8 cellular contexts compared by ENCODE assay signal in the genomic region with DNA sequence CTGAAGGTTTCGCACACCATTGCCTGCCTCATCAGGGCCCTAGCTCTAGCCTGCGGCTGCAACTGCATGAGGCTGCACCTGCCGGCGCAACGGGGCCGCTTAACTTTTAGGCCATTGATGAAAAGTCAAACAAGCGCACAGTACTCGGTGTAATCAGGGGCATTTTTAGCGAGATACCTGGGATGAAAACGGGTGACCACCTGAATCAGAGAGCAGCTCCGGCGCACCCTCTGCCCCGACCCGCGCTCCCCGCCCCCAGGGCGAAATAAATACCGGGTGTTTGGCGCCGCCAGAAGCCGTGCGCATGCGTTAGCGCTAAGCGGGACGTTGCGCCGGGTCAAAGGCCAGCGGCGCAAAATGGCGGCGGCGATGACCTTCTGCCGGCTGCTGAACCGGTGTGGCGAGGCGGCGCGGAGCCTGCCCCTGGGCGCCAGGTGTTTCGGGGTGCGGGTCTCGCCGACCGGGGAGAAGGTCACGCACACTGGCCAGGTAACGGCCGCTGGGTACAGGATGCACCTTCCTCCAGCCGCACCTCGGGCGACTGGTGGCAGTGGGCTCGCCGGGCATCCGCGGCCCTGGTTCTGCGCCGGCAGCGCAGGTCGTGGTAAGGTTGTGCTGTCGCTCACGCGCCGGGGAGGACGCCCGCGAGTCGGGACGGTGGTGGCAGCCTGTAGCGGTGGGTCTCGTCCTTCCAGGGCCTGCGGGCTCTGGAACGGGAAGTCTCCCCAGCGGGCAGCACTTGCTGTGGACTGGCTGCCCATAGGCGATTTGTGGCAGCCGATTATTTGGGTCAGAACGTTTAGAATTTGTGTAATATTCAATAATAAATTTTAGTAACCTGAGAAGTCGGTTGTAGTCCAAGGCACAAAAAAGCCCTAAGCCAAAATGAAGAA. TPM values are rescaled to one million over a fixed set of nuclear protein-coding genes. Genes with fewer than 3 reads are reported as not detected.
A peak's percentile ranks its signal among the peaks of the same experiment; 100 is the strongest.
DNase-seq lines count a peak whose midpoint lies in the region; ATAC-seq and TF ChIP-seq lines count a peak whose summit lies in the region.

A gene (plus strand): TSS at position 347 of the 893 bp plus-strand sequence. CDS start 11 bp downstream, at position 358.

- no peaks in the 10 kb centered on the region; the same call in 1 of the 2 replicates for H4K20me1 ChIP-seq in DOHH2 (ENCODE audit: control insufficient read depth, insufficient read depth, low read depth, low read length)
- H4K20me1 ChIP-seq in Karpas-422 (ENCODE audit: insufficient read depth, low read depth, low read length), result peaks cover 26% of the 10 kb centered on the region

- H3K4me1 ChIP-seq in DOHH2 (ENCODE audit: control insufficient read depth, low read length), result peaks cover 34% of the 10 kb centered on the region
- H3K4me1 ChIP-seq in Karpas-422 (ENCODE audit: low read length), result peaks cover 40% of the 10 kb centered on the region
- peaks cover 9% of the 10 kb centered on the region for H3K4me1 ChIP-seq in neuron (ENCODE audit: insufficient read depth, low read length)
- H3K4me1 ChIP-seq in subcutaneous abdominal adipose tissue (ENCODE audit: control insufficient read depth in 5 of 5, insufficient read depth in 5 of 5, low read length in 5 of 5), result peaks cover 4 to 45% (median 30%) of the 10 kb centered on the region in 5 donors

- H3K27ac ChIP-seq in DOHH2 (ENCODE audit: low read depth, low read length), result peak within 1 kb of the TSS; percentile 80
- peak within 1 kb of the TSS; percentile 87 for H3K27ac ChIP-seq in Karpas-422 (ENCODE audit: low read length)
- H3K27ac ChIP-seq in subcutaneous abdominal adipose tissue (ENCODE audit: low read depth, low read length), result peak within 1 kb of the TSS; percentile 79

- no peak for TF ChIP-seq CTCF in DOHH2 (IDR thresholded peaks at IDR 0.05; ENCODE audit: low read depth, low read length, poor library complexity, severe bottlenecking)

- peak within 1 kb of the TSS; percentile 93 for H3K4me3 ChIP-seq in DOHH2 (ENCODE audit: low read length)
- peak within 1 kb of the TSS; percentile 85 for H3K4me3 ChIP-seq in Karpas-422 (ENCODE audit: low read length)
- H3K4me3 ChIP-seq in neuron (ENCODE audit: low read length), result peak within 1 kb of the TSS; percentile 67
- H3K4me3 ChIP-seq in subcutaneous abdominal adipose tissue (ENCODE audit: low read depth in 1 of 5, low read length in 5 of 5), result peak within 1 kb of the TSS; percentile 87 to 97 (median 90)

- H3K27me3 ChIP-seq in DOHH2 (ENCODE audit: control insufficient read depth, low read length) (no peaks in the 10 kb centered on the region), Karpas-422 (ENCODE audit: low read length) (no peaks in the 10 kb centered on the region), neuron (ENCODE audit: insufficient read depth, low read length) (no peaks in the 10 kb centered on the region), subcutaneous abdominal adipose tissue (ENCODE audit: control insufficient read depth in 5 of 5, insufficient read depth in 4 of 5, low read length in 5 of 5) (no peaks in the 10 kb centered on the region)

- peak; percentile 54 for ATAC-seq in GM21786 (IDR thresholded peaks at IDR 0.05; ENCODE audit: unreplicated experiment)

- H3K36me3 ChIP-seq in DOHH2 (ENCODE audit: control insufficient read depth, low read length) (peaks cover 82% of the 10 kb centered on the region), Karpas-422 (ENCODE audit: insufficient read depth, low read length) (peaks cover 37% of the 10 kb centered on the region), neuron (ENCODE audit: insufficient read depth, low read length) (peaks cover 58% of the 10 kb centered on the region), subcutaneous abdominal adipose tissue (ENCODE audit: control insufficient read depth in 5 of 5, insufficient read depth in 5 of 5, low read length in 5 of 5) (peaks cover 10 to 57% (median 52%) of the 10 kb centered on the region in 5 donors)

- peak within 1 kb of the TSS; percentile 84 for H3K4me2 ChIP-seq in DOHH2 (ENCODE audit: low read length)
- H3K4me2 ChIP-seq in Karpas-422 (ENCODE audit: low read depth, low read length, poor library complexity, severe bottlenecking), result peak within 1 kb of the TSS; percentile 83

- peaks cover 8% of the 10 kb centered on the region for H3F3A ChIP-seq in DOHH2 (ENCODE audit: control insufficient read depth, insufficient read depth)

- H3K79me2 ChIP-seq in DOHH2 (ENCODE audit: control insufficient read depth, low read length), result peaks cover 98% of the 10 kb centered on the region
- H3K79me2 ChIP-seq in Karpas-422 (ENCODE audit: low read length), result peaks cover 70% of the 10 kb centered on the region

- H3K9me2 ChIP-seq in DOHH2 (replicated peaks; ENCODE audit: control insufficient read depth, low read length) (no peaks in the 10 kb centered on the region), Karpas-422 (replicated peaks; ENCODE audit: insufficient read depth, low read length) (no peaks in the 10 kb centered on the region)

- H3K9ac ChIP-seq in Karpas-422 (ENCODE audit: low read length) (peak within 1 kb of the TSS; percentile 91), subcutaneous abdominal adipose tissue (ENCODE audit: low read length in 5 of 5) (peak within 1 kb of the TSS; percentile 78 to 93 (median 85))

- H2AFZ ChIP-seq in Karpas-422 (ENCODE audit: low read length), result peak within 1 kb of the TSS; percentile 61; the same call in 1 of the 2 replicates
- H2AFZ ChIP-seq in neuron (ENCODE audit: low read depth, low read length), result peak within 1 kb of the TSS; percentile 12

- H3K9me3 ChIP-seq in DOHH2 (ENCODE audit: control insufficient read depth, insufficient read depth, low read length), result no peaks in the 10 kb centered on the region
- H3K9me3 ChIP-seq in Karpas-422 (ENCODE audit: low read length), result no peaks in the 10 kb centered on the region
- peaks cover 3% of the 10 kb centered on the region for H3K9me3 ChIP-seq in neuron (ENCODE audit: low read length)
- no peaks in the 10 kb centered on the region for H3K9me3 ChIP-seq in subcutaneous abdominal adipose tissue (ENCODE audit: control insufficient read depth in 5 of 5, low read length in 5 of 5)

- DNase-seq in Karpas-422 (peak; percentile 93), SHP77 (lab: John Stamatoyannopoulos, UW) (peak; percentile 73 to 79), foreskin melanocyte (peak; percentile 34)
- peak; percentile 75 for DNase-seq in activated gamma-delta T cell treated with anti-CD3 and anti-CD28 coated beads, Interleukin-2, amount 50 U/mL, for 16 hours (ENCODE audit: low read depth)

RNA-seq across cellular contexts. Expression of the gene that starts here (rescaled TPM):
- 41.4 and 76.8 TPM in 2 replicates for total RNA-seq in Karpas-422 (2014; rRNA removed; shearing (Covaris generic); ENCODE audit: low replicate concordance)

Comparison
In these comparisons a context has a peak if more than half of its experiments do, and no peak if none do; other contexts are left out.
1. Peak in every context shown above with its lines: DNase-seq, ATAC-seq, H3K4me3 ChIP-seq and H3K27ac ChIP-seq.
2. DNase-seq: peak in every context shown above with its lines; median percentile 93 in Karpas-422; 76 in SHP77; 75 in activated gamma-delta T cell treated with anti-CD3 and anti-CD28 coated beads, Interleukin-2, amount 50 U/mL, for 16 hours; 34 in foreskin melanocyte.